Comparison of ENCODE assay signal across 12 cellular contexts in genomic region chr21:38434913-38435533, GRCh38.
DNase-seq lines count a peak whose midpoint lies in the region; ATAC-seq and TF ChIP-seq lines count a peak whose summit lies in the region.
"Had no signal": no experiment of that assay in that cellular context is flagged by ENCODE, and none has a peak within 500 bp of the region (broad histone marks: within the 10 kb centered on the region; RNA-seq: fewer than 3 reads in every experiment).

No MANE protein-coding gene starts in this region.

- H3K4me3 Mint-ChIP-seq in natural killer cell treated with Interleukin-12 subunit alpha and Interleukin-12 subunit beta and Interleukin-15 and Interleukin-18, amount 100 ng/mL, for 72 hours = no peak overlapping the region

- peaks cover 4% of the 10 kb centered on the region for H3F3A ChIP-seq in smooth muscle cell (ENCODE audit: low read depth)

- DNase-seq in ELR (ENCODE audit: low read depth) (peak; percentile 56), foreskin fibroblast (peak in 1 of 2 donors; percentile 9), smooth muscle cell (lab: John Stamatoyannopoulos, UW; ENCODE audit: unreplicated experiment) (no peak), RKO (ENCODE audit: low spot score) (no peak)
- DNase-seq in natural killer cell treated with Interleukin-12 subunit alpha and Interleukin-12 subunit beta and Interleukin-15 and Interleukin-18, amount 100 ng/mL, for 72 hours (ENCODE audit: low spot score) = no peak
- DNase-seq: activated T-cell treated with anti-CD3 and anti-CD28 coated beads, Interleukin-2, amount 50 U/mL, for 1 hour; DMS53; MV-4-11; right lobe of liver had no signal

- peaks cover 0 to 15% of the 10 kb centered on the region in 2 donors for H3K27me3 Mint-ChIP-seq in natural killer cell treated with Interleukin-12 subunit alpha and Interleukin-12 subunit beta and Interleukin-15 and Interleukin-18, amount 100 ng/mL, for 72 hours

- H3K36me3 Mint-ChIP-seq in natural killer cell treated with Interleukin-12 subunit alpha and Interleukin-12 subunit beta and Interleukin-15 and Interleukin-18, amount 100 ng/mL, for 72 hours = no peaks in the 10 kb centered on the region

- H2AFZ ChIP-seq in smooth muscle cell (ENCODE audit: low read depth) = peak overlapping the region; percentile 84

- no peak overlapping the region for H3K27ac Mint-ChIP-seq in natural killer cell treated with Interleukin-12 subunit alpha and Interleukin-12 subunit beta and Interleukin-15 and Interleukin-18, amount 100 ng/mL, for 72 hours

- H3K4me1 Mint-ChIP-seq in natural killer cell treated with Interleukin-12 subunit alpha and Interleukin-12 subunit beta and Interleukin-15 and Interleukin-18, amount 100 ng/mL, for 72 hours (ENCODE audit: low read depth in 2 of 2) = peaks cover 0 to 3% of the 10 kb centered on the region in 2 donors

- ATAC-seq in natural killer cell treated with Interleukin-12 subunit alpha and Interleukin-12 subunit beta and Interleukin-15 and Interleukin-18, amount 100 ng/mL, for 72 hours = no peak
- ATAC-seq in HG03039 (IDR thresholded peaks at IDR 0.05; ENCODE audit: unreplicated experiment) (no peak), GM18870 (IDR thresholded peaks at IDR 0.05; ENCODE audit: unreplicated experiment) (no peak)
- ATAC-seq: right lobe of liver had no signal

- no peaks in the 10 kb centered on the region for H4K20me1 ChIP-seq in smooth muscle cell (ENCODE audit: low read depth)

- H3K9me3 ChIP-seq in smooth muscle cell (replicated peaks; ENCODE audit: low read depth) = no peaks in the 10 kb centered on the region
- H3K9me3 ChIP-seq: right lobe of liver had no signal

- H3K4me3 ChIP-seq in WI38 (ENCODE audit: low read depth, low read length) (peak overlapping the region; percentile 48), foreskin fibroblast (ENCODE audit: low read depth in 1 of 2, low read length in 2 of 2) (peak overlapping the region; percentile 20 to 43), smooth muscle cell (peak overlapping the region; percentile 21)
- H3K4me3 ChIP-seq: right lobe of liver had no signal

- H3K4me1 ChIP-seq in smooth muscle cell (ENCODE audit: low read depth) = peaks cover 11% of the 10 kb centered on the region
- H3K4me1 ChIP-seq: right lobe of liver had no signal

- no peaks in the 10 kb centered on the region for H3K9me3 Mint-ChIP-seq in natural killer cell treated with Interleukin-12 subunit alpha and Interleukin-12 subunit beta and Interleukin-15 and Interleukin-18, amount 100 ng/mL, for 72 hours

- H3K27ac ChIP-seq in smooth muscle cell (ENCODE audit: low read depth) = peak overlapping the region; percentile 92
- H3K27ac ChIP-seq: right lobe of liver had no signal

- no peaks in the 10 kb centered on the region for H3K36me3 ChIP-seq in smooth muscle cell (ENCODE audit: low read depth)
- H3K36me3 ChIP-seq: right lobe of liver had no signal

- peak overlapping the region; percentile 83 for H3K4me2 ChIP-seq in smooth muscle cell

- H3K9ac ChIP-seq in smooth muscle cell (ENCODE audit: low read depth) = peak overlapping the region; percentile 81

- 18% methylated on average over 8 of the region's 8 CpGs for WGBS in smooth muscle cell (ENCODE audit: low lambda C conversion rate)

- no peaks in the 10 kb centered on the region for H3K27me3 ChIP-seq in smooth muscle cell (ENCODE audit: low read depth)
- H3K27me3 ChIP-seq: right lobe of liver had no signal

- TF ChIP-seq CTCF in WI38 (IDR thresholded peaks at IDR 0.05; ENCODE audit: low read depth, low read length) (no peak), foreskin fibroblast (IDR thresholded peaks at IDR 0.05; ENCODE audit: low read depth, low read length) (no peak), smooth muscle cell (IDR thresholded peaks at IDR 0.05; ENCODE audit: borderline replicate concordance, insufficient read depth, poor library complexity, severe bottlenecking) (no peak)

- no peaks in the 10 kb centered on the region for H3K79me2 ChIP-seq in smooth muscle cell (ENCODE audit: low read depth)
